In genomic region chr1:11735854-11736745, GRCh38 we compare ENCODE assay signal across 8 cellular contexts. TPM values are rescaled to one million over a fixed set of nuclear protein-coding genes. Genes with fewer than 3 reads are reported as not detected.
A peak's percentile ranks its signal among the peaks of the same experiment; 100 is the strongest.
DNase-seq lines count a peak whose midpoint lies in the region; ATAC-seq, FAIRE-seq and TF ChIP-seq lines count a peak whose summit lies in the region.

A gene with protein sequence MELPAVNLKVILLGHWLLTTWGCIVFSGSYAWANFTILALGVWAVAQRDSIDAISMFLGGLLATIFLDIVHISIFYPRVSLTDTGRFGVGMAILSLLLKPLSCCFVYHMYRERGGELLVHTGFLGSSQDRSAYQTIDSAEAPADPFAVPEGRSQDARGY (plus strand): TSS chr1:11736136. CDS start chr1:11736209, 73 bp downstream.

- no peak for FAIRE-seq in astrocyte (lab: Jason Lieb, UNC)

- TF ChIP-seq POLR2A in vagina (IDR thresholded peaks at IDR 0.05): peak in 1 of 2 donors; percentile 51

- H3K4me1 Mint-ChIP-seq in astrocyte (ENCODE audit: low read depth, unreplicated experiment): peaks cover 20% of the 10 kb centered on the region

- peaks cover 3% of the 10 kb centered on the region for H3K36me3 Mint-ChIP-seq in astrocyte (ENCODE audit: low read depth, unreplicated experiment)

- H4K20me1 ChIP-seq in astrocyte (ENCODE audit: insufficient read depth, low read length): no peaks in the 10 kb centered on the region

- H2AFZ ChIP-seq in astrocyte (ENCODE audit: low read depth, low read length): peak within 1 kb of the TSS; percentile 93

- DNase-seq in NCI-H1930 (lab: John Stamatoyannopoulos, UW) (peak; percentile 76 to 89), T-helper 22 cell (ENCODE audit: low read depth) (peak; percentile 78), astrocyte (ENCODE audit: low read depth) (peak; percentile 72), hepatic stellate cell (ENCODE audit: low spot score) (peak; percentile 93), renal cortical epithelial cell (ENCODE audit: low read depth) (peak; percentile 81), vagina (ENCODE audit: extremely low spot score in 2 of 2) (peak in 1 of 2 donors; percentile 98)

- H3K4me3 Mint-ChIP-seq in astrocyte (ENCODE audit: unreplicated experiment): peak within 1 kb of the TSS; percentile 89

- H3K27me3 Mint-ChIP-seq in astrocyte (ENCODE audit: low read depth, unreplicated experiment): peaks cover 3% of the 10 kb centered on the region

- peak; percentile 58 for ATAC-seq in HG02571 (IDR thresholded peaks at IDR 0.05; ENCODE audit: unreplicated experiment)

- H3K27me3 ChIP-seq in astrocyte (ENCODE audit: insufficient read depth, low read length): no peaks in the 10 kb centered on the region
- no peaks in the 10 kb centered on the region for H3K27me3 ChIP-seq in vagina

- H3K9ac ChIP-seq in ES-I3 (ENCODE audit: low read depth, low read length) (peak within 1 kb of the TSS; percentile 96), astrocyte (ENCODE audit: low read length) (peak within 1 kb of the TSS; percentile 85)

- intact Hi-C loops in vagina (cut with DNase I): no loop called here

- H3K4me3 ChIP-seq in astrocyte (ENCODE audit: insufficient read depth, low read depth, low read length): peak within 1 kb of the TSS; percentile 81
- H3K4me3 ChIP-seq in vagina: peak within 1 kb of the TSS; percentile 72 to 98

- H3K36me3 ChIP-seq in ES-I3 (ENCODE audit: insufficient read depth, low read length) (no peaks in the 10 kb centered on the region), astrocyte (ENCODE audit: insufficient read depth, low read length) (no peaks in the 10 kb centered on the region), vagina (no peaks in the 10 kb centered on the region)

- peak within 1 kb of the TSS; percentile 88 for H3K27ac Mint-ChIP-seq in astrocyte (ENCODE audit: unreplicated experiment)

- H3K9me3 Mint-ChIP-seq in astrocyte (ENCODE audit: unreplicated experiment): no peaks in the 10 kb centered on the region

- peak within 1 kb of the TSS; percentile 94 for H3K4me2 ChIP-seq in astrocyte (ENCODE audit: low read length)

- peaks cover 22% of the 10 kb centered on the region for H3K4me1 ChIP-seq in ES-I3 (ENCODE audit: insufficient read depth, low read length)
- peaks cover 26% of the 10 kb centered on the region for H3K4me1 ChIP-seq in astrocyte (ENCODE audit: insufficient read depth, low read length)
- H3K4me1 ChIP-seq in vagina: peaks cover 58% of the 10 kb centered on the region

- TF ChIP-seq CTCF in astrocyte (IDR thresholded peaks at IDR 0.05; ENCODE audit: insufficient read depth, low read depth, low read length): no peak
- peak in 1 of 3 experiments; percentile 11 for TF ChIP-seq CTCF in vagina (IDR thresholded peaks at IDR 0.05)

- H3K79me2 ChIP-seq in astrocyte (ENCODE audit: insufficient read depth, low read length): peaks cover 2% of the 10 kb centered on the region

- no peaks in the 10 kb centered on the region for H3K9me3 ChIP-seq in ES-I3 (ENCODE audit: control insufficient read depth, insufficient read depth, low read length)
- no peaks in the 10 kb centered on the region for H3K9me3 ChIP-seq in astrocyte (ENCODE audit: insufficient read depth, low read depth, low read length)
- H3K9me3 ChIP-seq in vagina: no peaks in the 10 kb centered on the region

- peak within 1 kb of the TSS; percentile 80 for H3K27ac ChIP-seq in astrocyte (ENCODE audit: low read depth, low read length)
- peak within 1 kb of the TSS; percentile 88 for H3K27ac ChIP-seq in vagina

RNA-seq across cellular contexts. Expression of the gene that starts here (rescaled TPM):
- 38.7 and 46.3 TPM in 2 replicates for total RNA-seq in astrocyte
- 52.4 and 66.0 TPM in 2 replicates for total RNA-seq in renal cortical epithelial cell
- 49.4 TPM for total RNA-seq in vagina
